16 cellular contexts compared by ENCODE assay signal in the genomic region with DNA sequence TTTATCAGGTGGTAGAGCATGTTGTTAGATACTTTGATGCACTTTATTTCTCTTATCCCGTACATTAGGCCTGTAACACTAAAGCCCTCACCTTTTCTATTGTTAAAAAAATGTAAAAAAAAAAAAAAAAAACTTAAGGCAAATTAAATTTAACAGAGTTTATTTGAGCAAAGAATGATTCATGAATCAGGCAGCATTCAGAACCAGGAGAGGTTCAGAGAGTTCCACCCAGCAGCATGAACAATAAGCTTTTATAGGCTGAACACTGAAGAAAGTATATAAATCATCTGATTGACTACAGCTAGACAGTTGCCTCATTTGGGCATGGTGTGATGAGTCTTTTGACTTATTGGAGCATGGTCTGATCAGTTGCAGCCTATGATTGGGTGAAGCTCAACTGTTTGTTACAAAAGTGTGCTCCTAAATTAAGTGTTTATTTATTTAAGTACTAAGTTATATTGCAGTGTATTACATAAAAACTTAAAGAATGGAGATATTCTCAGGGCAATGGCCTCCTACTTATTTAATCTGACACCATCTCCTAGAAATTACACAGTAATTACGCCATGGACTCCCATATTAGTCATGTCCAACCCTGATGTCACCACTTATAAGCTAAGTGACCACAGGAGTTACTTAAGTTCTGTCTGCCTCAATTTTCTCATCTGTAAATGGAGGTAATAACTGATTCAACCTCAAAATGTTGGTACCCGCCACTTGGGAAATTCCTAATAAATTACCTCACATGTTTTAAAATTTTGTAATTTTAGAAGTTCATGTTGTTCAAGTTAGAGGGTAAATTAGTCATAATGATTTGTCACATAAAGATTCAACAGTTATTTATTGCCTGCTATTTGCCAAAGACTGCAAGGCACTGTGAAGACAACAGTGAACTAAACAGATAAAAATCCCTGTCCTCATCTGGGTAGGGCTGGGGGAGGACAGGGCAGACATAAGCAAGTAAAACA. TPM values are rescaled to one million over a fixed set of nuclear protein-coding genes. Genes with fewer than 3 reads are reported as not detected.
DNase-seq lines count a peak whose midpoint lies in the region; ATAC-seq and TF ChIP-seq lines count a peak whose summit lies in the region.
"Had no signal": no experiment of that assay in that cellular context is flagged by ENCODE, and none has a peak within 500 bp of the region (broad histone marks: within the 10 kb centered on the region; RNA-seq: fewer than 3 reads in every experiment).

No MANE protein-coding gene starts in this region.

- DNase-seq in HCT116 (ENCODE audit: low read depth, low spot score) (no peak), SJCRH30 (peak in 1 of 2 experiments; percentile 23), fibroblast of the conjunctiva (ENCODE audit: low read depth) (peak; percentile 79), suprapubic skin (ENCODE audit: low spot score in 2 of 2) (no peak)
- DNase-seq: DND-41; KG1; NCI-H2227 treated with DMSO at 0.1 percent for 48 hours; posterior cingulate gyrus; SIG-M5; stimulated activated CD4-positive, alpha-beta T cell treated with anti-CD3 and anti-CD28 coated beads, Interleukin-4, amount 100 ng/mL, for 24 hours; stimulated activated naive CD8-positive, alpha-beta T cell treated with anti-CD3 and anti-CD28 coated beads, Interleukin-15, amount 100 ng/mL, for 72 hours had no signal

- H3K36me3 ChIP-seq in HCT116 (ENCODE audit: control insufficient read depth in 1 of 2, insufficient read depth in 2 of 2, low read length in 2 of 2): no peaks in the 10 kb centered on the region
- H3K36me3 ChIP-seq in SJCRH30: no peaks in the 10 kb centered on the region
- no peaks in the 10 kb centered on the region for H3K36me3 ChIP-seq in suprapubic skin

- BruUV-seq in HCT116 (replicated peaks; lab: Mats Ljungman, UMichigan): no TSS peak

- H3K4me2 ChIP-seq in HCT116 (ENCODE audit: low read length): no peak overlapping the region

- H3K27ac ChIP-seq in HCT116 (ENCODE audit: low read depth, low read length) (no peak overlapping the region), SJCRH30 (peak overlapping the region; percentile 34; the same call in 1 of the 2 replicates), suprapubic skin (peak overlapping the region; percentile 38)

- H3K9me3 ChIP-seq in HCT116 (ENCODE audit: control insufficient read depth in 1 of 2, insufficient read depth in 1 of 2, low read depth in 1 of 2, low read length in 2 of 2) (no peaks in the 10 kb centered on the region), SJCRH30 (replicated peaks) (peaks cover 4% of the 10 kb centered on the region), suprapubic skin (no peaks in the 10 kb centered on the region)

- TF ChIP-seq RAD21 in HCT116 (IDR thresholded peaks at IDR 0.05; ENCODE audit: low read depth): no peak

- H2AFZ ChIP-seq in HCT116 (ENCODE audit: low read depth, low read length, poor library complexity, severe bottlenecking): no peak overlapping the region

- CTCF ChIA-PET in HCT116 (lab: Charles Lee): no interaction called here

- RAD21 ChIA-PET in HCT116 (lab: Charles Lee; ENCODE audit: low non-redundant PET in 1 of 2, low total read pairs in 2 of 2, uncharacterized antibody in 2 of 2, unreplicated experiment in 2 of 2): no interaction called here

- no peak overlapping the region for H3K4me3 ChIP-seq in HCT116 (replicated peaks in 1 of 2; ENCODE audit: low read depth in 1 of 2, low read length in 2 of 2)
- no peak overlapping the region for H3K4me3 ChIP-seq in SJCRH30
- no peak overlapping the region for H3K4me3 ChIP-seq in suprapubic skin

- no peaks in the 10 kb centered on the region for H3K79me2 ChIP-seq in HCT116 (ENCODE audit: insufficient read depth, low read length)

- no peak for TF ChIP-seq POLR2A in HCT116 (IDR thresholded peaks at IDR 0.05; ENCODE audit: borderline replicate concordance, extremely low read depth, insufficient read depth, insufficient read length)
- no peak for TF ChIP-seq POLR2A in suprapubic skin (IDR thresholded peaks at IDR 0.05)

- H3K9ac ChIP-seq in HCT116 (ENCODE audit: low read length): no peak overlapping the region

- TF ChIP-seq CTCF in HCT116 (IDR thresholded peaks at IDR 0.05 in 2 of 3, conservative IDR thresholded peaks at IDR 0.05 in 1 of 3; ENCODE audit: borderline replicate concordance in 1 of 3, insufficient read depth in 1 of 3, low read depth in 2 of 3, low read length in 2 of 3) (no peak), suprapubic skin (IDR thresholded peaks at IDR 0.05) (no peak)

- H4K20me1 ChIP-seq in HCT116 (ENCODE audit: insufficient read depth): no peaks in the 10 kb centered on the region

- H3K4me1 ChIP-seq in HCT116 (ENCODE audit: control insufficient read depth in 1 of 2, insufficient read depth in 2 of 2, low read length in 2 of 2) (no peaks in the 10 kb centered on the region), SJCRH30 (0 out of 2 replicates have a peak, but pooled peaks cover 6% of the 10 kb centered on the region), suprapubic skin (no peaks in the 10 kb centered on the region)

- WGBS in suprapubic skin: 63% methylated on average over 3 of the region's 3 CpGs

- no peaks in the 10 kb centered on the region for H3K27me3 ChIP-seq in HCT116 (ENCODE audit: insufficient read depth, low read length)
- H3K27me3 ChIP-seq in SJCRH30: no peaks in the 10 kb centered on the region
- H3K27me3 ChIP-seq in suprapubic skin: peaks cover under 1% of the 10 kb centered on the region

- H3K9me2 ChIP-seq in HCT116 (ENCODE audit: insufficient read depth): no peaks in the 10 kb centered on the region

- POLR2A ChIA-PET in HCT116 (lab: Charles Lee): no interaction called here

- intact Hi-C loops in HCT116 (cut with micrococcal nuclease): no loop called here

- no peak for TF ChIP-seq EP300 in suprapubic skin (IDR thresholded peaks at IDR 0.05)

- no peak for ATAC-seq in HCT116
- no peak for ATAC-seq in HG03520 (IDR thresholded peaks at IDR 0.05; ENCODE audit: unreplicated experiment)
- no peak for ATAC-seq in GM21515 (IDR thresholded peaks at IDR 0.05; ENCODE audit: unreplicated experiment)
- ATAC-seq in GM21825 (IDR thresholded peaks at IDR 0.05; ENCODE audit: unreplicated experiment): no peak
- ATAC-seq: stimulated activated naive CD8-positive, alpha-beta T cell treated with anti-CD3 and anti-CD28 coated beads, Interleukin-15, amount 100 ng/mL, for 72 hours had no signal

TF ChIP-seq in HCT116, 20 proteins besides CTCF, POLR2A, EP300 and RAD21:
- TF ChIP-seq CEBPB (IDR thresholded peaks at IDR 0.05; ENCODE audit: low read depth) (peak; percentile 63), FOSL1 (IDR thresholded peaks at IDR 0.05; ENCODE audit: low read depth) (peak; percentile 37; the same call in 1 of the 2 replicates), SRF (IDR thresholded peaks at IDR 0.05; ENCODE audit: low read depth) (0 out of 2 replicates have a peak, but pooled peaks have one; percentile 39), EZH2 (IDR thresholded peaks at IDR 0.05) (no peak), JUND (IDR thresholded peaks at IDR 0.05) (0 out of 2 replicates have a peak, but pooled peaks have one; percentile 15)
- TF ChIP-seq, protein P1, sequence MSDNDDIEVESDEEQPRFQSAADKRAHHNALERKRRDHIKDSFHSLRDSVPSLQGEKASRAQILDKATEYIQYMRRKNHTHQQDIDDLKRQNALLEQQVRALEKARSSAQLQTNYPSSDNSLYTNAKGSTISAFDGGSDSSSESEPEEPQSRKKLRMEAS (IDR thresholded peaks at IDR 0.05): no peak
- TF ChIP-seq, protein P2, sequence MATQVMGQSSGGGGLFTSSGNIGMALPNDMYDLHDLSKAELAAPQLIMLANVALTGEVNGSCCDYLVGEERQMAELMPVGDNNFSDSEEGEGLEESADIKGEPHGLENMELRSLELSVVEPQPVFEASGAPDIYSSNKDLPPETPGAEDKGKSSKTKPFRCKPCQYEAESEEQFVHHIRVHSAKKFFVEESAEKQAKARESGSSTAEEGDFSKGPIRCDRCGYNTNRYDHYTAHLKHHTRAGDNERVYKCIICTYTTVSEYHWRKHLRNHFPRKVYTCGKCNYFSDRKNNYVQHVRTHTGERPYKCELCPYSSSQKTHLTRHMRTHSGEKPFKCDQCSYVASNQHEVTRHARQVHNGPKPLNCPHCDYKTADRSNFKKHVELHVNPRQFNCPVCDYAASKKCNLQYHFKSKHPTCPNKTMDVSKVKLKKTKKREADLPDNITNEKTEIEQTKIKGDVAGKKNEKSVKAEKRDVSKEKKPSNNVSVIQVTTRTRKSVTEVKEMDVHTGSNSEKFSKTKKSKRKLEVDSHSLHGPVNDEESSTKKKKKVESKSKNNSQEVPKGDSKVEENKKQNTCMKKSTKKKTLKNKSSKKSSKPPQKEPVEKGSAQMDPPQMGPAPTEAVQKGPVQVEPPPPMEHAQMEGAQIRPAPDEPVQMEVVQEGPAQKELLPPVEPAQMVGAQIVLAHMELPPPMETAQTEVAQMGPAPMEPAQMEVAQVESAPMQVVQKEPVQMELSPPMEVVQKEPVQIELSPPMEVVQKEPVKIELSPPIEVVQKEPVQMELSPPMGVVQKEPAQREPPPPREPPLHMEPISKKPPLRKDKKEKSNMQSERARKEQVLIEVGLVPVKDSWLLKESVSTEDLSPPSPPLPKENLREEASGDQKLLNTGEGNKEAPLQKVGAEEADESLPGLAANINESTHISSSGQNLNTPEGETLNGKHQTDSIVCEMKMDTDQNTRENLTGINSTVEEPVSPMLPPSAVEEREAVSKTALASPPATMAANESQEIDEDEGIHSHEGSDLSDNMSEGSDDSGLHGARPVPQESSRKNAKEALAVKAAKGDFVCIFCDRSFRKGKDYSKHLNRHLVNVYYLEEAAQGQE (IDR thresholded peaks at IDR 0.05; ENCODE audit: low read depth): no peak

RNA-seq across cellular contexts. Expression of a gene that starts 15.1 kb away (rescaled TPM):
- total RNA-seq in HCT116 (2021; ENCODE audit: unreplicated experiment) (not detected), suprapubic skin (1 to 10 TPM in 1 of 4 donors, under 1 TPM in 3; 0.49 to 2.8 (median 0.69) TPM)
- polyA plus RNA-seq in HCT116 (2012): 0.01 TPM in 1 of 2 replicates, not detected in the other
- 0.05 and 0.10 TPM in 2 replicates for total RNA-seq in SJCRH30 (2014; rRNA removed; shearing (Covaris generic))
- total RNA-seq: activated T-helper 2 cell treated with anti-CD3 and anti-CD28 coated beads, Interferon-gamma antibody, Interleukin-2, Interleukin-4, amounts not matched to agents 10 μg/mL and 5 μg/mL and 100 μg/mL, durations not matched to agents 14 hours and 24 hours and 36 hours; liver had no signal

RNA-seq across cellular contexts. Expression of a gene that starts 41.6 kb away (rescaled TPM):
- 19.5 TPM for total RNA-seq in HCT116 (2021; ENCODE audit: unreplicated experiment)
- polyA plus RNA-seq in HCT116 (2012): 10.8 and 15.0 TPM in 2 replicates
- 6.8 and 7.4 TPM in 2 replicates for total RNA-seq in SJCRH30 (2014; rRNA removed; shearing (Covaris generic))
- 10 to 100 TPM in 1 of 4 donors, 1 to 10 TPM in 3; 3.6 to 15.7 (median 4.9) TPM for total RNA-seq in suprapubic skin
